12 cellular contexts compared by ENCODE assay signal in genomic region chr17:81681672-81682071, GRCh38. TPM values are rescaled to one million over a fixed set of nuclear protein-coding genes. Genes with fewer than 3 reads are reported as not detected.
DNase-seq lines count a peak whose midpoint lies in the region; ATAC-seq and FAIRE-seq lines count a peak whose summit lies in the region.
"Had no signal": no experiment of that assay in that cellular context is flagged by ENCODE, and none has a peak within 500 bp of the region (broad histone marks: within the 10 kb centered on the region; RNA-seq: fewer than 3 reads in every experiment).

No MANE protein-coding gene starts in this region.

- H3K9me3 ChIP-seq in skeletal muscle satellite cell (replicated peaks; ENCODE audit: low read length) = no peaks in the 10 kb centered on the region
- H3K9me3 ChIP-seq: heart left ventricle had no signal

- ATAC-seq in HG02938 (IDR thresholded peaks at IDR 0.05; ENCODE audit: unreplicated experiment) = no peak
- ATAC-seq in HG03196 (IDR thresholded peaks at IDR 0.05; ENCODE audit: unreplicated experiment) = no peak
- ATAC-seq: heart left ventricle had no signal

- H3K9ac ChIP-seq in skeletal muscle satellite cell (ENCODE audit: low read depth, low read length) = no peak overlapping the region

- peaks cover 32% of the 10 kb centered on the region for H3K4me1 ChIP-seq in skeletal muscle satellite cell (ENCODE audit: control insufficient read depth, insufficient read depth, low read length)

- no peak for FAIRE-seq in GM19239 (lab: Jason Lieb, UNC)

- no peak overlapping the region for H3K27ac Mint-ChIP-seq in activated CD4-positive, alpha-beta T cell treated with anti-CD3 and anti-CD28 coated beads, Interleukin-2, amount 10 ng/mL, durations not matched to agents 7 days and 5 days

- H3K9me3 Mint-ChIP-seq in activated CD4-positive, alpha-beta T cell treated with anti-CD3 and anti-CD28 coated beads, Interleukin-2, amount 10 ng/mL, durations not matched to agents 7 days and 5 days = no peaks in the 10 kb centered on the region

- H3K27me3 ChIP-seq in skeletal muscle satellite cell (ENCODE audit: control insufficient read depth, insufficient read depth, low read length) = no peaks in the 10 kb centered on the region
- H3K27me3 ChIP-seq: heart left ventricle had no signal

- CTCF ChIA-PET in activated CD4-positive, alpha-beta T cell treated with anti-CD3 and anti-CD28 coated beads, Interleukin-2, amount 10 ng/mL, durations not matched to agents 7 days and 5 days (lab: Charles Lee) = interaction anchor here (1.6 kb wide), 1 partner anchor 9 kb away, joined by 4 read pairs; no protein-coding TSS in a partner anchor

- POLR2A ChIA-PET in activated CD4-positive, alpha-beta T cell treated with anti-CD3 and anti-CD28 coated beads, Interleukin-2, amount 10 ng/mL, durations not matched to agents 7 days and 5 days (lab: Charles Lee) = no interaction called here

- peaks cover 39% of the 10 kb centered on the region for H3K4me1 Mint-ChIP-seq in activated CD4-positive, alpha-beta T cell treated with anti-CD3 and anti-CD28 coated beads, Interleukin-2, amount 10 ng/mL, durations not matched to agents 7 days and 5 days

- H3K4me3 Mint-ChIP-seq in activated CD4-positive, alpha-beta T cell treated with anti-CD3 and anti-CD28 coated beads, Interleukin-2, amount 10 ng/mL, durations not matched to agents 7 days and 5 days = peak overlapping the region; percentile 86

- H3K27me3 Mint-ChIP-seq in activated CD4-positive, alpha-beta T cell treated with anti-CD3 and anti-CD28 coated beads, Interleukin-2, amount 10 ng/mL, durations not matched to agents 7 days and 5 days = no peaks in the 10 kb centered on the region

- no peak overlapping the region for H3K4me3 ChIP-seq in skeletal muscle satellite cell (ENCODE audit: low read length)

- no peak for DNase-seq in activated CD4-positive, alpha-beta T cell treated with anti-CD3 and anti-CD28 coated beads, Interleukin-2, amount 10 ng/mL, durations not matched to agents 7 days and 5 days
- no peak for DNase-seq in activated CD4-positive, alpha-beta T cell treated with anti-CD3 and anti-CD28 coated beads for 4 hours
- DNase-seq in NCI-H2107 (lab: John Stamatoyannopoulos, UW) = peak; percentile 64
- DNase-seq in brain pericyte (ENCODE audit: low read depth, low spot score) = peak; percentile 91
- no peak for DNase-seq in GM19239 (ENCODE audit: insufficient read length, low spot score)
- DNase-seq: KBM-7, NCI-H510A, SHP77 had no signal

- H3K36me3 Mint-ChIP-seq in activated CD4-positive, alpha-beta T cell treated with anti-CD3 and anti-CD28 coated beads, Interleukin-2, amount 10 ng/mL, durations not matched to agents 7 days and 5 days (ENCODE audit: low read depth) = peaks cover 15% of the 10 kb centered on the region

- peaks cover 31% of the 10 kb centered on the region for H3K36me3 ChIP-seq in skeletal muscle satellite cell (ENCODE audit: insufficient read depth, low read length)

- H3K4me2 ChIP-seq in skeletal muscle satellite cell (ENCODE audit: low read length) = peak overlapping the region; percentile 92

RNA-seq across cellular contexts. Expression of gene ARL16, which starts 1.9 kb away (rescaled TPM):
- total RNA-seq in activated CD4-positive, alpha-beta T cell treated with anti-CD3 and anti-CD28 coated beads, Interleukin-2, amount 10 ng/mL, durations not matched to agents 7 days and 5 days = 10 to 100 TPM; 35.4 to 42.1 TPM
- total RNA-seq in skeletal muscle satellite cell (2012; rRNA removed) = 14.4 and 24.7 TPM in 2 replicates

RNA-seq across cellular contexts. Expression of gene HGS, which starts 2.1 kb away (rescaled TPM):
- total RNA-seq in activated CD4-positive, alpha-beta T cell treated with anti-CD3 and anti-CD28 coated beads, Interleukin-2, amount 10 ng/mL, durations not matched to agents 7 days and 5 days = 100 to 1,000 TPM; 121 to 128 TPM
- 106 and 108 TPM in 2 replicates for total RNA-seq in skeletal muscle satellite cell (2012; rRNA removed)

RNA-seq across cellular contexts. Expression of gene CCDC137, which starts 15.1 kb away (rescaled TPM):
- total RNA-seq in activated CD4-positive, alpha-beta T cell treated with anti-CD3 and anti-CD28 coated beads, Interleukin-2, amount 10 ng/mL, durations not matched to agents 7 days and 5 days = 10 to 100 TPM; 30.2 to 33.8 TPM
- 9.0 and 9.6 TPM in 2 replicates for total RNA-seq in skeletal muscle satellite cell (2012; rRNA removed)

RNA-seq across cellular contexts. Expression of gene OXLD1, which starts 15.3 kb away (rescaled TPM):
- 10 to 100 TPM; 43.6 to 49.9 TPM for total RNA-seq in activated CD4-positive, alpha-beta T cell treated with anti-CD3 and anti-CD28 coated beads, Interleukin-2, amount 10 ng/mL, durations not matched to agents 7 days and 5 days
- 45.0 and 47.4 TPM in 2 replicates for total RNA-seq in skeletal muscle satellite cell (2012; rRNA removed)

RNA-seq across cellular contexts. Expression of gene MRPL12, which starts 21.5 kb away (rescaled TPM):
- total RNA-seq in activated CD4-positive, alpha-beta T cell treated with anti-CD3 and anti-CD28 coated beads, Interleukin-2, amount 10 ng/mL, durations not matched to agents 7 days and 5 days = 10 to 100 TPM; 52.7 to 62.3 TPM
- total RNA-seq in skeletal muscle satellite cell (2012; rRNA removed) = 26.6 and 28.6 TPM in 2 replicates

Comparison
In these comparisons a context has a peak if more than half of its experiments do, and no peak if none do; other contexts are left out.
1. DNase-seq: peak in NCI-H2107 (single experiment) and brain pericyte (single experiment); none in activated CD4-positive, alpha-beta T cell treated with anti-CD3 and anti-CD28 coated beads, Interleukin-2, amount 10 ng/mL, durations not matched to agents 7 days and 5 days (single experiment), activated CD4-positive, alpha-beta T cell treated with anti-CD3 and anti-CD28 coated beads for 4 hours (0 of 2) and GM19239 (single experiment).